1 cellular context compared by ENCODE assay signal in genomic region chr19:12913871-12914690, GRCh38.
TF ChIP-seq lines count a peak whose summit lies in the region.

No MANE protein-coding gene starts in this region.

TF ChIP-seq in GM23338, 12 proteins besides CTCF, POLR2A, EP300 and RAD21 (continued from another document):
- TF ChIP-seq ZNF462 (CRISPR knock-in tag; IDR thresholded peaks at IDR 0.05) (no peak), ZNF114 (CRISPR knock-in tag; IDR thresholded peaks at IDR 0.05) (no peak)
